ENCODE assay signal across 8 cellular contexts in the genomic region with DNA sequence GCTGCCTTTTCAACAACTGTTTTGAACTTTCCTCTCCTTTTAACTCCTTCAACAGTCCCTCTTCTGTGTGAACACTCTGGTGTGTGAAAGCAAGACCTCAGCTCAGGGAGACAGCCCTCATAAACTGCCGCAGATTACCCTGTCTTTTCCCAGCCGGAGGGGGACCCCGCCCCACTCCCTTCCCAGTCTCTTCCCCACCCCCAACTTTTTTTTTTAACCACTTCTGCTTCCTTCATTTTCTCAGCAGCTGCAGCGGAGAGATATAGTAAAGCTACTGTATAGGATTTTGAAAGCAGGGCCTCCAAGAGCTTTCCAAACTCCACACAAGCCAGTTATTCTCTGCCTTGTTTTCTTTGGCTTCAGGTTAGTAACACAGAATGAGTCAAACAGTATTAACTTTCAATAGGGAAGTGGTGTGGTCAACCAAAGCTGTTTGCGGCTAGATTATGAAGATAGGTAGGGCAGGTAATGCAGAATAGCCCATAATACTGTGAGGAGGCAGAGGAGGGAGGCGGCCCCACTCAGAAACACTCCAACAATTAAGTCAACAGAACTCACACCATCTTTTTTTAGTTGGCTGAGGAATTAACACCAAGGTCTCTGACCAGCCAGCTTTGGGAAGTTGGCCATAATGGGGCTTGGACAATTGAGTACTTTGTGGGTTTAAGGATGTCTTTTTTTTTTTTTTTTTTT.
A peak's percentile ranks its signal among the peaks of the same experiment; 100 is the strongest.
DNase-seq lines count a peak whose midpoint lies in the region; ATAC-seq and TF ChIP-seq lines count a peak whose summit lies in the region.

No MANE protein-coding gene starts in this region.

- ATAC-seq in CD4-positive, alpha-beta T cell (ENCODE audit: poor library complexity), result peak; percentile 51
- ATAC-seq in GM19324 (IDR thresholded peaks at IDR 0.05; ENCODE audit: low FRiP score, unreplicated experiment), result peak; percentile 70
- ATAC-seq in HG03280 (IDR thresholded peaks at IDR 0.05; ENCODE audit: unreplicated experiment), result peak; percentile 90

- no peak for TF ChIP-seq CTCF in CD4-positive, alpha-beta T cell (IDR thresholded peaks at IDR 0.05)
- no peak for TF ChIP-seq CTCF in osteoblast (IDR thresholded peaks at IDR 0.05; ENCODE audit: extremely low read depth, low read depth, low read length)

- peak in 1 of 10 experiments; percentile 8 for DNase-seq in CD4-positive, alpha-beta T cell
- DNase-seq in SJCRH30 (peak; percentile 61 to 89), dermis microvascular lymphatic vessel endothelial cell (ENCODE audit: low read depth in 2 of 2) (peak; percentile 36 to 81), osteoblast (ENCODE audit: insufficient read length, low spot score, missing footprints) (peak; percentile 88), AML-193 (lab: John Stamatoyannopoulos, UW) (no peak), medulla oblongata (ENCODE audit: extremely low spot score) (no peak)

- H3K27ac ChIP-seq in CD4-positive, alpha-beta T cell (ENCODE audit: low read depth, low read length), result no peak overlapping the region
- H3K27ac ChIP-seq in SJCRH30 (peak overlapping the region; percentile 39), osteoblast (ENCODE audit: low read depth, low read length) (peak overlapping the region; percentile 56)

- H3K4me1 Mint-ChIP-seq in CD4-positive, alpha-beta T cell (ENCODE audit: low read depth), result peaks cover 41% of the 10 kb centered on the region

- no peaks in the 10 kb centered on the region for H3K9me3 ChIP-seq in CD4-positive, alpha-beta T cell (ENCODE audit: control insufficient read depth, low read length)
- H3K9me3 ChIP-seq in SJCRH30 (replicated peaks) (no peaks in the 10 kb centered on the region), osteoblast (ENCODE audit: low read depth, low read length) (no peaks in the 10 kb centered on the region)

- intact Hi-C loops in CD4-positive, alpha-beta T cell (cut with DNase I, micrococcal nuclease), result no loop called here

- H3K36me3 ChIP-seq in SJCRH30, result peaks cover 43% of the 10 kb centered on the region
- peaks cover 72% of the 10 kb centered on the region for H3K36me3 ChIP-seq in osteoblast (ENCODE audit: insufficient read depth, low read length)

- H3K27ac Mint-ChIP-seq in CD4-positive, alpha-beta T cell, result peak overlapping the region; percentile 78

- H3K36me3 Mint-ChIP-seq in CD4-positive, alpha-beta T cell (ENCODE audit: low read depth), result peaks cover 72% of the 10 kb centered on the region

- H3K4me3 Mint-ChIP-seq in CD4-positive, alpha-beta T cell, result peak overlapping the region; percentile 4

- H3K4me2 ChIP-seq in osteoblast (ENCODE audit: insufficient read depth, low read length), result peak overlapping the region; percentile 52

- POLR2A ChIA-PET in CD4-positive, alpha-beta T cell (lab: Charles Lee), result interaction anchor here (0.7 kb wide), 1 partner anchor 177 kb away, joined by 3 read pairs; no protein-coding TSS in a partner anchor

- H4K20me1 ChIP-seq in osteoblast (ENCODE audit: insufficient read depth, low read length), result peaks cover 83% of the 10 kb centered on the region

- CTCF ChIA-PET in CD4-positive, alpha-beta T cell (lab: Charles Lee), result no interaction called here

- H3K79me2 ChIP-seq in osteoblast (ENCODE audit: insufficient read depth, low read length), result peaks cover 75% of the 10 kb centered on the region

- peaks cover 29% of the 10 kb centered on the region for H3K4me1 ChIP-seq in SJCRH30
- H3K4me1 ChIP-seq in osteoblast (ENCODE audit: insufficient read depth, low read length), result peaks cover 51% of the 10 kb centered on the region

- H3K4me3 ChIP-seq in SJCRH30, result no peak overlapping the region
- no peak overlapping the region for H3K4me3 ChIP-seq in osteoblast (ENCODE audit: insufficient read depth, low read length)

- H2AFZ ChIP-seq in osteoblast (ENCODE audit: low read length), result no peak overlapping the region

- no peaks in the 10 kb centered on the region for H3K27me3 Mint-ChIP-seq in CD4-positive, alpha-beta T cell

- no peaks in the 10 kb centered on the region for H3K27me3 ChIP-seq in CD4-positive, alpha-beta T cell (ENCODE audit: control insufficient read depth, insufficient read depth, low read length)
- H3K27me3 ChIP-seq in SJCRH30, result no peaks in the 10 kb centered on the region
- no peaks in the 10 kb centered on the region for H3K27me3 ChIP-seq in osteoblast (ENCODE audit: insufficient read depth, low read length)

- no peaks in the 10 kb centered on the region for H3K9me3 Mint-ChIP-seq in CD4-positive, alpha-beta T cell

Comparison
In these comparisons a context has a peak if more than half of its experiments do, and no peak if none do; other contexts are left out.
1. DNase-seq: peak in SJCRH30 (2 of 2), dermis microvascular lymphatic vessel endothelial cell (2 of 2) and osteoblast (single experiment); none in AML-193 (0 of 2) and medulla oblongata (single experiment).
2. Peak in every context shown above with its lines, with median percentiles within 50 percentile points of each other: ATAC-seq.